Comparison of ENCODE assay signal across 14 cellular contexts in genomic region chr20:48455606-48456360, GRCh38.
A peak's percentile ranks its signal among the peaks of the same experiment; 100 is the strongest.
DNase-seq lines count a peak whose midpoint lies in the region; ATAC-seq and TF ChIP-seq lines count a peak whose summit lies in the region.
"Had no signal": no experiment of that assay in that cellular context is flagged by ENCODE, and none has a peak within 500 bp of the region (broad histone marks: within the 10 kb centered on the region; RNA-seq: fewer than 3 reads in every experiment).

No MANE protein-coding gene starts in this region.

- peak; percentile 21 for DNase-seq in Ammon's horn (ENCODE audit: low spot score)
- DNase-seq in WERI-Rb-1, result peak; percentile 42
- peak; percentile 7 for DNase-seq in midbrain (lab: John Stamatoyannopoulos, UW)
- DNase-seq in MV-4-11 (lab: John Stamatoyannopoulos, UW), result no peak
- no peak for DNase-seq in hepatocyte (ENCODE audit: low spot score)
- no peak for DNase-seq in OCI-LY7 (ENCODE audit: low spot score)
- DNase-seq in upper lobe of left lung, result no peak
- DNase-seq: activated effector memory CD4-positive, alpha-beta T cell treated with Interleukin-2 at 50 U/mL for 16 hours; CD8-positive, alpha-beta T cell; NCI-H2029 treated with DMSO at 0.1 percent for 48 hours; right lobe of liver; SIG-M5; stimulated activated naive CD8-positive, alpha-beta T cell treated with anti-CD3 and anti-CD28 coated beads, Interleukin-15, amount 100 ng/mL, for 72 hours had no signal

- BruUV-seq in OCI-LY7 (replicated peaks; lab: Mats Ljungman, UMichigan), result no TSS peak

- H4K20me1 ChIP-seq in hepatocyte (ENCODE audit: insufficient read depth, poor library complexity, severe bottlenecking) (no peaks in the 10 kb centered on the region), OCI-LY7 (ENCODE audit: insufficient read depth, low read length) (no peaks in the 10 kb centered on the region)

- no peak for TF ChIP-seq POLR2A in upper lobe of left lung (IDR thresholded peaks at IDR 0.05)

- H3K4me2 ChIP-seq in hepatocyte (no peak overlapping the region), OCI-LY7 (ENCODE audit: low read length) (no peak overlapping the region)

- H3K9me2 ChIP-seq in hepatocyte (replicated peaks; ENCODE audit: insufficient read depth) (no peaks in the 10 kb centered on the region), OCI-LY7 (ENCODE audit: insufficient read depth, low read length) (no peaks in the 10 kb centered on the region)

- CTCF ChIA-PET in OCI-LY7 (lab: Charles Lee; ENCODE audit: unreplicated experiment), result no interaction called here

- no peak overlapping the region for H3K9ac ChIP-seq in HUES48 (ENCODE audit: low read depth, low read length)

- POLR2A ChIA-PET in OCI-LY7 (lab: Charles Lee), result no interaction called here

- H3K27me3 ChIP-seq in HUES48 (ENCODE audit: control insufficient read depth, insufficient read depth, low read length), result no peaks in the 10 kb centered on the region
- no peaks in the 10 kb centered on the region for H3K27me3 ChIP-seq in WERI-Rb-1 (ENCODE audit: insufficient read depth, low read depth, severe bottlenecking)
- H3K27me3 ChIP-seq in hepatocyte, result no peaks in the 10 kb centered on the region
- no peaks in the 10 kb centered on the region for H3K27me3 ChIP-seq in upper lobe of left lung
- H3K27me3 ChIP-seq: right lobe of liver had no signal

- 65% methylated on average over 16 of the region's 16 CpGs for WGBS in hepatocyte (ENCODE audit: low lambda C conversion rate, missing lambda C conversion rate)
- 61% methylated on average over 11 of the region's 16 CpGs; no CpG with 5 or more reads in 1 of the 2 donors for WGBS in upper lobe of left lung, 2 donors

- H3K27ac ChIP-seq in HUES48 (ENCODE audit: low read depth, low read length) (peak overlapping the region; percentile 25), WERI-Rb-1 (peak overlapping the region; percentile 58), hepatocyte (no peak overlapping the region), OCI-LY7 (ENCODE audit: low read depth, low read length, poor library complexity, severe bottlenecking) (no peak overlapping the region), upper lobe of left lung (no peak overlapping the region)
- H3K27ac ChIP-seq: right lobe of liver had no signal

- H2AFZ ChIP-seq in hepatocyte (no peak overlapping the region), OCI-LY7 (ENCODE audit: low read length) (no peak overlapping the region)

- no peak for TF ChIP-seq EP300 in upper lobe of left lung (IDR thresholded peaks at IDR 0.05)

- no peak overlapping the region for H3K4me3 ChIP-seq in HUES48 (ENCODE audit: low read depth, low read length)
- H3K4me3 ChIP-seq in WERI-Rb-1 (ENCODE audit: low read depth, low read length), result no peak overlapping the region
- no peak overlapping the region for H3K4me3 ChIP-seq in hepatocyte
- no peak overlapping the region for H3K4me3 ChIP-seq in OCI-LY7 (ENCODE audit: low read depth, low read length, poor library complexity, severe bottlenecking)
- H3K4me3 ChIP-seq in upper lobe of left lung, result no peak overlapping the region
- H3K4me3 ChIP-seq: right lobe of liver had no signal

- H3K79me2 ChIP-seq in hepatocyte (no peaks in the 10 kb centered on the region), OCI-LY7 (ENCODE audit: insufficient read depth, low read depth, low read length) (no peaks in the 10 kb centered on the region)

- H3K36me3 ChIP-seq in HUES48 (ENCODE audit: control insufficient read depth, insufficient read depth, low read length), result no peaks in the 10 kb centered on the region
- H3K36me3 ChIP-seq in WERI-Rb-1, result no peaks in the 10 kb centered on the region
- no peaks in the 10 kb centered on the region for H3K36me3 ChIP-seq in hepatocyte (replicated peaks; ENCODE audit: insufficient read depth, low read depth)
- no peaks in the 10 kb centered on the region for H3K36me3 ChIP-seq in OCI-LY7 (ENCODE audit: insufficient read depth, low read length)
- no peaks in the 10 kb centered on the region for H3K36me3 ChIP-seq in upper lobe of left lung
- H3K36me3 ChIP-seq: right lobe of liver had no signal

- TF ChIP-seq CTCF in WERI-Rb-1 (IDR thresholded peaks at IDR 0.05; ENCODE audit: low read depth, low read length) (no peak), hepatocyte (IDR thresholded peaks at IDR 0.05; ENCODE audit: poor library complexity) (no peak), OCI-LY7 (conservative IDR thresholded peaks at IDR 0.05; ENCODE audit: low read length) (no peak), upper lobe of left lung (IDR thresholded peaks at IDR 0.05) (no peak)

- peaks cover 5% of the 10 kb centered on the region; the same call in 1 of the 2 replicates for H3K4me1 ChIP-seq in HUES48 (ENCODE audit: control insufficient read depth, insufficient read depth, low read length)
- no peaks in the 10 kb centered on the region for H3K4me1 ChIP-seq in hepatocyte (ENCODE audit: insufficient read depth)
- H3K4me1 ChIP-seq in OCI-LY7 (ENCODE audit: insufficient read depth, low read length, poor library complexity, severe bottlenecking), result peaks cover 4% of the 10 kb centered on the region
- H3K4me1 ChIP-seq in upper lobe of left lung, result no peaks in the 10 kb centered on the region
- H3K4me1 ChIP-seq: right lobe of liver had no signal

- no peak for ATAC-seq in upper lobe of left lung (ENCODE audit: low FRiP score in 2 of 2)
- ATAC-seq: CD8-positive, alpha-beta T cell; right lobe of liver; stimulated activated naive CD8-positive, alpha-beta T cell treated with anti-CD3 and anti-CD28 coated beads, Interleukin-15, amount 100 ng/mL, for 72 hours had no signal

- H3K9me3 ChIP-seq in HUES48 (ENCODE audit: control insufficient read depth, insufficient read depth, low read length), result no peaks in the 10 kb centered on the region
- no peaks in the 10 kb centered on the region for H3K9me3 ChIP-seq in WERI-Rb-1 (ENCODE audit: severe bottlenecking)
- H3K9me3 ChIP-seq in hepatocyte (ENCODE audit: low read depth), result no peaks in the 10 kb centered on the region
- H3K9me3 ChIP-seq in OCI-LY7 (ENCODE audit: low read length), result no peaks in the 10 kb centered on the region
- H3K9me3 ChIP-seq in upper lobe of left lung, result no peaks in the 10 kb centered on the region
- H3K9me3 ChIP-seq: right lobe of liver had no signal

- intact Hi-C loops in OCI-LY7 (cut with micrococcal nuclease; ENCODE audit: unreplicated experiment), result no loop called here

Comparison
In these comparisons a context has a peak if more than half of its experiments do, and no peak if none do; other contexts are left out.
1. DNase-seq: peak in Ammon's horn (single experiment), WERI-Rb-1 (single experiment) and midbrain (single experiment); none in MV-4-11 (single experiment), hepatocyte (single experiment), OCI-LY7 (single experiment) and upper lobe of left lung (0 of 2).
2. H3K27ac ChIP-seq: peak in HUES48 (single experiment) and WERI-Rb-1 (single experiment); none in hepatocyte (single experiment), OCI-LY7 (single experiment) and upper lobe of left lung (0 of 4).